In the genomic region with DNA sequence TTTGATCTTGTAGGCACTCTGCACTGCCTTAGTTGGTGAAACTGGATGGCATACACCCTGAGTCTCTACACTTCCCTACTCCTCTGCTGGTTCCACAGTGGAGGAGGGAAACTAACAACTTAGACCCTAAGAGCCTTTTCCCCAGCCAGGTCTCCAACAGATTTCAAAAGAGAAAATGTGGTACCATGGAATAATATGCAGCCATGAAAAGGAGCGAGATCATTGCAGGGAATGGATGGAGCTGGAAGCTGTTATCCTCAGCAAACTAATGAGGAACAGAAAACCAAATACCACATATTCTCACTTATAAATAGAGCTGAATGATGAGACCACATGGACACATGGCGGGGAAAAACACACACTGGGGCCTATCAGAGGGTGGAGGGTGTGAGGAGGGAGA, we compare ENCODE assay signal across 35 cellular contexts. TPM values are rescaled to one million over a fixed set of nuclear protein-coding genes. Genes with fewer than 3 reads are reported as not detected.
"Had no signal": no experiment of that assay in that cellular context is flagged by ENCODE, and none has a peak within 500 bp of the region (broad histone marks: within the 10 kb centered on the region; RNA-seq: fewer than 3 reads in every experiment).

No MANE protein-coding gene starts in this region.

- H3K9me3 Mint-ChIP-seq: activated CD4-positive, alpha-beta memory T cell treated with anti-CD3 and anti-CD28 coated beads for 36 hours; activated CD4-positive, alpha-beta T cell treated with anti-CD3 and anti-CD28 coated beads, Interleukin-2, amount 10 ng/mL, durations not matched to agents 24 days and 14 days; activated CD8-positive, alpha-beta T cell treated with anti-CD3 and anti-CD28 coated beads for 36 hours; activated naive CD4-positive, alpha-beta T cell treated with anti-CD3 and anti-CD28 coated beads, Interleukin-2, amount 50 U/mL, for 72 hours; activated naive CD8-positive, alpha-beta T cell treated with anti-CD3 and anti-CD28 coated beads for 36 hours; activated T-cell treated with anti-CD3 and anti-CD28 coated beads, Interleukin-2, amount 50 U/mL, for 4 hours; activated T-cell treated with anti-CD3 and anti-CD28 coated beads, Interleukin-2, amount 50 U/mL, for 72 hours; activated T-helper 1 cell treated with anti-CD3 and anti-CD28 coated beads, Interleukin-12 subunit alpha, Interleukin-12 subunit beta, Interleukin-2, Interleukin-4 antibody, amounts not matched to agents 30 ng/mL and 10 ng/mL and 1 ng/mL, durations not matched to agents 14 hours and 24 hours and 36 hours; activated T-helper 17 cell treated with anti-CD3 and anti-CD28 coated beads, Interleukin-2, amount 50 U/mL, for 72 hours; T-helper 1 cell treated with Interleukin-12 subunit alpha and Interleukin-12 subunit beta and Interleukin-4 antibody, amounts not matched to agents 30 μg/mL and 1 μg/mL, for 36 hours; T-helper 2 cell treated with Interferon-gamma antibody and Interleukin-4, amounts not matched to agents 5 μg/mL and 100 μg/mL, for 36 hours had no signal

- H3K27me3 ChIP-seq: adrenal gland, body of pancreas, brain microvascular endothelial cell, breast epithelium had no signal

- H3K4me3 Mint-ChIP-seq: activated B cell treated with CpG ODN at 0.5 μM for 24 hours; activated CD4-positive, alpha-beta memory T cell treated with anti-CD3 and anti-CD28 coated beads for 36 hours; activated CD4-positive, alpha-beta T cell treated with anti-CD3 and anti-CD28 coated beads, Interleukin-2, amount 10 ng/mL, durations not matched to agents 24 days and 14 days; activated CD8-positive, alpha-beta T cell treated with anti-CD3 and anti-CD28 coated beads for 36 hours; activated naive CD4-positive, alpha-beta T cell treated with anti-CD3 and anti-CD28 coated beads for 36 hours; activated naive CD8-positive, alpha-beta T cell treated with anti-CD3 and anti-CD28 coated beads for 36 hours; activated T-cell treated with anti-CD3 and anti-CD28 coated beads, Interleukin-2, amount 50 U/mL, for 4 hours; activated T-cell treated with anti-CD3 and anti-CD28 coated beads, Interleukin-2, amount 50 U/mL, for 72 hours; activated T-helper 1 cell treated with anti-CD3 and anti-CD28 coated beads, Interleukin-12 subunit alpha, Interleukin-12 subunit beta, Interleukin-2, Interleukin-4 antibody, amounts not matched to agents 30 ng/mL and 10 ng/mL and 1 ng/mL, durations not matched to agents 14 hours and 24 hours and 36 hours; activated T-helper 17 cell treated with anti-CD3 and anti-CD28 coated beads, Interleukin-2, amount 50 U/mL, for 72 hours; T-helper 1 cell treated with Interleukin-12 subunit alpha and Interleukin-12 subunit beta and Interleukin-4 antibody, amounts not matched to agents 30 μg/mL and 1 μg/mL, for 36 hours; T-helper 2 cell treated with Interferon-gamma antibody and Interleukin-4, amounts not matched to agents 5 μg/mL and 100 μg/mL, for 36 hours had no signal

- H3K4me1 ChIP-seq: adrenal gland, body of pancreas, breast epithelium had no signal

- H3K36me3 ChIP-seq: adrenal gland, brain microvascular endothelial cell, breast epithelium had no signal

- H3K27ac ChIP-seq: adrenal gland, body of pancreas, brain microvascular endothelial cell, breast epithelium, VCaP had no signal

- H3K27me3 Mint-ChIP-seq: activated CD4-positive, alpha-beta T cell treated with anti-CD3 and anti-CD28 coated beads, Interleukin-2, amount 10 ng/mL, durations not matched to agents 24 days and 14 days had no signal

- H3K27ac Mint-ChIP-seq: activated B cell treated with CpG ODN at 0.5 μM for 24 hours; activated CD4-positive, alpha-beta memory T cell treated with anti-CD3 and anti-CD28 coated beads for 36 hours; activated CD4-positive, alpha-beta T cell treated with anti-CD3 and anti-CD28 coated beads, Interleukin-2, amount 10 ng/mL, durations not matched to agents 24 days and 14 days; activated CD8-positive, alpha-beta T cell treated with anti-CD3 and anti-CD28 coated beads for 36 hours; activated naive CD4-positive, alpha-beta T cell treated with anti-CD3 and anti-CD28 coated beads for 36 hours; activated naive CD4-positive, alpha-beta T cell treated with anti-CD3 and anti-CD28 coated beads, Interleukin-2, amount 50 U/mL, for 72 hours; activated naive CD8-positive, alpha-beta T cell treated with anti-CD3 and anti-CD28 coated beads for 36 hours; activated T-cell treated with anti-CD3 and anti-CD28 coated beads, Interleukin-2, amount 50 U/mL, for 72 hours; activated T-helper 1 cell treated with anti-CD3 and anti-CD28 coated beads, Interleukin-12 subunit alpha, Interleukin-12 subunit beta, Interleukin-2, Interleukin-4 antibody, amounts not matched to agents 30 ng/mL and 10 ng/mL and 1 ng/mL, durations not matched to agents 14 hours and 24 hours and 36 hours; activated T-helper 17 cell treated with anti-CD3 and anti-CD28 coated beads, Interleukin-2, amount 50 U/mL, for 72 hours; T-helper 1 cell treated with Interleukin-12 subunit alpha and Interleukin-12 subunit beta and Interleukin-4 antibody, amounts not matched to agents 30 μg/mL and 1 μg/mL, for 36 hours; T-helper 2 cell treated with Interferon-gamma antibody and Interleukin-4, amounts not matched to agents 5 μg/mL and 100 μg/mL, for 36 hours had no signal

- DNase-seq: activated B cell treated with CpG ODN at 0.5 μM for 24 hours; activated CD4-positive, alpha-beta memory T cell treated with anti-CD3 and anti-CD28 coated beads for 36 hours; activated CD4-positive, alpha-beta T cell treated with anti-CD3 and anti-CD28 coated beads for 4 hours; activated CD4-positive, alpha-beta T cell treated with anti-CD3 and anti-CD28 coated beads, Interleukin-2, amount 10 ng/mL, durations not matched to agents 24 days and 14 days; activated CD4-positive, alpha-beta T cell treated with anti-CD3 and anti-CD28 coated beads, Interleukin-2, amount 50 U/mL, for 1 hour; activated CD4-positive, alpha-beta T cell treated with anti-CD3 and anti-CD28 coated beads, Interleukin-2, amount 50 U/mL, for 4 hours; activated CD4-positive, CD25-positive, alpha-beta regulatory T cell treated with anti-CD3 and anti-CD28 coated beads, Interleukin-2, amount 50 U/mL, for 72 hours; activated CD8-positive, alpha-beta memory T cell treated with anti-CD3 and anti-CD28 coated beads, Interleukin-2, amount 50 U/mL, for 4 hours; activated CD8-positive, alpha-beta T cell treated with anti-CD3 and anti-CD28 coated beads for 36 hours; activated effector memory CD4-positive, alpha-beta T cell treated with anti-CD3 and anti-CD28 coated beads, Interleukin-2, amount 50 U/mL, for 16 hours; activated gamma-delta T cell treated with Interleukin-2 at 50 U/mL for 16 hours; activated naive CD4-positive, alpha-beta T cell; activated naive CD4-positive, alpha-beta T cell treated with anti-CD3 and anti-CD28 coated beads for 36 hours; activated naive CD4-positive, alpha-beta T cell treated with anti-CD3 and anti-CD28 coated beads, Interleukin-2, amount 50 U/mL, for 16 hours; activated naive CD8-positive, alpha-beta T cell treated with anti-CD3 and anti-CD28 coated beads for 36 hours; activated T-cell treated with anti-CD3 and anti-CD28 coated beads for 4 hours; activated T-cell treated with anti-CD3 and anti-CD28 coated beads, Interleukin-2, amount 50 U/mL, for 1 hour; activated T-cell treated with anti-CD3 and anti-CD28 coated beads, Interleukin-2, amount 50 U/mL, for 4 hours; activated T-cell treated with anti-CD3 and anti-CD28 coated beads, Interleukin-2, amount 50 U/mL, for 72 hours; adrenal gland; amniotic stem cell; aorta; body of pancreas; brain microvascular endothelial cell; central memory CD4-positive, alpha-beta T cell; T-helper 2 cell; T-helper 9 cell had no signal

- H3K4me1 Mint-ChIP-seq: activated B cell treated with CpG ODN at 0.5 μM for 24 hours; activated CD4-positive, alpha-beta T cell treated with anti-CD3 and anti-CD28 coated beads, Interleukin-2, amount 10 ng/mL, durations not matched to agents 24 days and 14 days; activated naive CD8-positive, alpha-beta T cell treated with anti-CD3 and anti-CD28 coated beads for 36 hours; activated T-helper 17 cell treated with anti-CD3 and anti-CD28 coated beads, Interleukin-2, amount 50 U/mL, for 72 hours had no signal

- H3K36me3 Mint-ChIP-seq: activated CD4-positive, alpha-beta memory T cell treated with anti-CD3 and anti-CD28 coated beads for 36 hours; activated naive CD4-positive, alpha-beta T cell treated with anti-CD3 and anti-CD28 coated beads, Interleukin-2, amount 50 U/mL, for 72 hours; activated naive CD8-positive, alpha-beta T cell treated with anti-CD3 and anti-CD28 coated beads for 36 hours had no signal

- H3K9me3 ChIP-seq: adrenal gland, body of pancreas, breast epithelium had no signal

- H3K4me3 ChIP-seq: adrenal gland, body of pancreas, breast epithelium had no signal

RNA-seq across cellular contexts. Expression of gene CCDC3, which starts 36.3 kb away (rescaled TPM):
- total RNA-seq: activated CD8-positive, alpha-beta memory T cell treated with anti-CD3 and anti-CD28 coated beads for 36 hours; activated CD8-positive, alpha-beta T cell treated with anti-CD3 and anti-CD28 coated beads for 36 hours had no signal
